9 cellular contexts compared by ENCODE assay signal in genomic region chr17:81322271-81323082, GRCh38. TPM values are rescaled to one million over a fixed set of nuclear protein-coding genes. Genes with fewer than 3 reads are reported as not detected.
DNase-seq lines count a peak whose midpoint lies in the region; ATAC-seq and TF ChIP-seq lines count a peak whose summit lies in the region.
"Had no signal": no experiment of that assay in that cellular context is flagged by ENCODE, and none has a peak within 500 bp of the region (broad histone marks: within the 10 kb centered on the region; RNA-seq: fewer than 3 reads in every experiment).

No MANE protein-coding gene starts in this region.

- H3K27ac Mint-ChIP-seq in naive B cell = no peak overlapping the region

- no peaks in the 10 kb centered on the region for H3F3A ChIP-seq in Loucy (ENCODE audit: low read depth)

- H3K4me3 Mint-ChIP-seq in naive B cell = no peak overlapping the region

- no peaks in the 10 kb centered on the region for H3K36me3 ChIP-seq in Loucy (ENCODE audit: insufficient read depth, low read length)
- H3K36me3 ChIP-seq: thoracic aorta had no signal

- no peaks in the 10 kb centered on the region for H3K9me3 Mint-ChIP-seq in naive B cell

- H3K27me3 ChIP-seq in Loucy (ENCODE audit: insufficient read depth, low read length, poor library complexity, severe bottlenecking) = no peaks in the 10 kb centered on the region

- no peaks in the 10 kb centered on the region for H3K9me3 ChIP-seq in Loucy (ENCODE audit: insufficient read depth, low read depth, low read length)
- H3K9me3 ChIP-seq: thoracic aorta had no signal

- H3K4me1 Mint-ChIP-seq in naive B cell = no peaks in the 10 kb centered on the region

- no peaks in the 10 kb centered on the region for H3K79me2 ChIP-seq in Loucy (ENCODE audit: insufficient read depth, low read length)

- peaks cover 4% of the 10 kb centered on the region for H3K4me1 ChIP-seq in Loucy (ENCODE audit: insufficient read depth, low read length, poor library complexity, severe bottlenecking)

- H3K4me3 ChIP-seq in Loucy (ENCODE audit: low read length, poor library complexity, severe bottlenecking) = no peak overlapping the region
- H3K4me3 ChIP-seq: thoracic aorta had no signal

- peak; percentile 50 to 51 for ATAC-seq in naive B cell (ENCODE audit: low read depth in 2 of 2)

- H3K9ac ChIP-seq in Loucy (ENCODE audit: low read depth, low read length, poor library complexity, severe bottlenecking) = no peak overlapping the region

- TF ChIP-seq CTCF in Loucy (conservative IDR thresholded peaks at IDR 0.05; ENCODE audit: low read length) = peak; percentile 74

- peak; percentile 52 for DNase-seq in Daoy (ENCODE audit: low read depth)
- peak; percentile 12 for DNase-seq in activated T-helper 1 cell treated with Interleukin-2 at 50 U/mL for 16 hours (ENCODE audit: low read depth)
- no peak for DNase-seq in naive B cell
- DNase-seq in NCI-H345 (lab: John Stamatoyannopoulos, UW) = no peak
- DNase-seq in NCI-H510A treated with DMSO at 0.1 percent for 48 hours (lab: John Stamatoyannopoulos, UW) = no peak
- DNase-seq in NCI-H128 (lab: John Stamatoyannopoulos, UW; ENCODE audit: unreplicated experiment) = no peak
- no peak for DNase-seq in NCI-H2029 (lab: John Stamatoyannopoulos, UW)

- H3K9me2 ChIP-seq in Loucy (replicated peaks; ENCODE audit: low read depth, low read length) = no peaks in the 10 kb centered on the region

- no peaks in the 10 kb centered on the region for H3K36me3 Mint-ChIP-seq in naive B cell

- H3K4me2 ChIP-seq in Loucy (ENCODE audit: low read depth, low read length, poor library complexity, severe bottlenecking) = no peak overlapping the region

- H4K20me1 ChIP-seq in Loucy (ENCODE audit: insufficient read depth, low read length, poor library complexity, severe bottlenecking) = no peaks in the 10 kb centered on the region

- H2AFZ ChIP-seq in Loucy (ENCODE audit: low read length) = no peak overlapping the region

- peaks cover 0 to 9% (median 0%) of the 10 kb centered on the region in 3 donors for H3K27me3 Mint-ChIP-seq in naive B cell

RNA-seq across cellular contexts. Expression of gene SLC38A10, which starts 27.4 kb away (rescaled TPM):
- 52.5 and 60.7 TPM in 2 replicates for total RNA-seq in Daoy (2014; rRNA removed; shearing (Covaris generic))
- polyA plus RNA-seq in naive B cell (ENCODE audit: low read depth in 6 of 6) = 10 to 100 TPM; 44.0 to 82.0 (median 51.0) TPM

Comparison
In these comparisons a context has a peak if more than half of its experiments do, and no peak if none do; other contexts are left out.
1. DNase-seq: peak in Daoy (single experiment) and activated T-helper 1 cell treated with Interleukin-2 at 50 U/mL for 16 hours (single experiment); none in naive B cell (single experiment), NCI-H345 (single experiment), NCI-H510A treated with DMSO at 0.1 percent for 48 hours (single experiment), NCI-H128 (single experiment) and NCI-H2029 (single experiment).